In the genomic region with DNA sequence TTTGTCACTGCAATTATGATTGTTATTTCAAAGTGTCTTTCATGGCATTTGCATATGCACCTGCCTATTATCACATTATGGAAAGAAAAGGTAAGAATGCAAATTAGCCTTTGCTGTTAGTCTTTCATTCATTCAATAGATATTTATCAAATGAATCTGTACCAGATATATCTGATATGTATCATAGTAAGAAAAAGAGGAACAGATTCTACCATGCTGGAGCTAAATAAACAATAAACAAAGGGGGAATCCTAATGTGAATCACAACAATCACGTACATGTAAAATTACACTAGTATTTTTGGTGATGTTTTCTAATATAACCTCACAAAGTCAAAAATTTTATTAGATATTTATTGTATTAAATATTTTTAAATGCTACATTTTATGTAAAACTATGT, we compare ENCODE assay signal across 8 cellular contexts.
"Had no signal": no experiment of that assay in that cellular context is flagged by ENCODE, and none has a peak within 500 bp of the region (broad histone marks: within the 10 kb centered on the region; RNA-seq: fewer than 3 reads in every experiment).

No MANE protein-coding gene starts in this region.

- H3K4me3 ChIP-seq: K562 had no signal

- H3K4me2 ChIP-seq: KMS-11 had no signal

- ATAC-seq: HepG2, K562 had no signal

- FAIRE-seq: HepG2, HTR-8/SVneo, K562 had no signal

- H3K27ac ChIP-seq: HL-60, KMS-11 had no signal

- H3K9ac ChIP-seq: KMS-11 had no signal

- DNase-seq: IMR-90, KBM-7, KG1 had no signal
